ENCODE assay signal across 1 cellular context in the genomic region with DNA sequence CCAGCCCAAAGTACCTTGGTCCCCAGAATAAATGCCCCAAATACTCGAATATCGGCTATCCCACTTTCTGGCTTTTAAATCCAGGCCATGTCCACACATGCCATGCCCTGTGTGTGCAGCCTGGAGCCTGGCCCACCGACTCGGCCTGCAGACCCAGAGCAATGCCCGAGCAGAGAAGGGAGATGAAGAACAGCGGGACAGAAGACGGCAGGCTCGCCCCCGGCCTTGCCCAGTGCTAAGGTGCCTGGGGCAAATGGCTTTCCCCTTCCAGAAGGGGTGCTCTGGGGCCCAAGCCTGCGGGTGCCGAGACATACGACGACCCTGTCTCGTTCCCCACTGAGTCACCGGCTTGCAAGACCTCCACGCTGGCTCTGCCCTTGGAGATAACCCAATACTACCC.
TF ChIP-seq lines count a peak whose summit lies in the region.

No MANE protein-coding gene starts in this region.

TF ChIP-seq in IMR-90, 13 proteins besides CTCF, POLR2A, EP300 and RAD21 (continued from another document):
- TF ChIP-seq, protein P1, sequence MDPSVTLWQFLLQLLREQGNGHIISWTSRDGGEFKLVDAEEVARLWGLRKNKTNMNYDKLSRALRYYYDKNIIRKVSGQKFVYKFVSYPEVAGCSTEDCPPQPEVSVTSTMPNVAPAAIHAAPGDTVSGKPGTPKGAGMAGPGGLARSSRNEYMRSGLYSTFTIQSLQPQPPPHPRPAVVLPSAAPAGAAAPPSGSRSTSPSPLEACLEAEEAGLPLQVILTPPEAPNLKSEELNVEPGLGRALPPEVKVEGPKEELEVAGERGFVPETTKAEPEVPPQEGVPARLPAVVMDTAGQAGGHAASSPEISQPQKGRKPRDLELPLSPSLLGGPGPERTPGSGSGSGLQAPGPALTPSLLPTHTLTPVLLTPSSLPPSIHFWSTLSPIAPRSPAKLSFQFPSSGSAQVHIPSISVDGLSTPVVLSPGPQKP (IDR thresholded peaks at IDR 0.05; ENCODE audit: borderline replicate concordance, low read depth, low read length), result no peak
- TF ChIP-seq FOS (IDR thresholded peaks at IDR 0.05; ENCODE audit: low read depth, low read length), result no peak
- TF ChIP-seq, protein P2, sequence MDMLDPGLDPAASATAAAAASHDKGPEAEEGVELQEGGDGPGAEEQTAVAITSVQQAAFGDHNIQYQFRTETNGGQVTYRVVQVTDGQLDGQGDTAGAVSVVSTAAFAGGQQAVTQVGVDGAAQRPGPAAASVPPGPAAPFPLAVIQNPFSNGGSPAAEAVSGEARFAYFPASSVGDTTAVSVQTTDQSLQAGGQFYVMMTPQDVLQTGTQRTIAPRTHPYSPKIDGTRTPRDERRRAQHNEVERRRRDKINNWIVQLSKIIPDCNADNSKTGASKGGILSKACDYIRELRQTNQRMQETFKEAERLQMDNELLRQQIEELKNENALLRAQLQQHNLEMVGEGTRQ (IDR thresholded peaks at IDR 0.05; ENCODE audit: low read depth, low read length), result no peak
- no peak for TF ChIP-seq RFX5 (IDR thresholded peaks at IDR 0.05; ENCODE audit: low read depth, low read length)
- no peak for TF ChIP-seq CEBPB (IDR thresholded peaks at IDR 0.05; ENCODE audit: low read depth, low read length)
- no peak for TF ChIP-seq NFE2L2 (IDR thresholded peaks at IDR 0.05; ENCODE audit: low read depth, low read length)
- TF ChIP-seq SMC3 (IDR thresholded peaks at IDR 0.05; ENCODE audit: low read depth, low read length), result no peak
